Comparison of ENCODE assay signal across 8 cellular contexts in the genomic region with DNA sequence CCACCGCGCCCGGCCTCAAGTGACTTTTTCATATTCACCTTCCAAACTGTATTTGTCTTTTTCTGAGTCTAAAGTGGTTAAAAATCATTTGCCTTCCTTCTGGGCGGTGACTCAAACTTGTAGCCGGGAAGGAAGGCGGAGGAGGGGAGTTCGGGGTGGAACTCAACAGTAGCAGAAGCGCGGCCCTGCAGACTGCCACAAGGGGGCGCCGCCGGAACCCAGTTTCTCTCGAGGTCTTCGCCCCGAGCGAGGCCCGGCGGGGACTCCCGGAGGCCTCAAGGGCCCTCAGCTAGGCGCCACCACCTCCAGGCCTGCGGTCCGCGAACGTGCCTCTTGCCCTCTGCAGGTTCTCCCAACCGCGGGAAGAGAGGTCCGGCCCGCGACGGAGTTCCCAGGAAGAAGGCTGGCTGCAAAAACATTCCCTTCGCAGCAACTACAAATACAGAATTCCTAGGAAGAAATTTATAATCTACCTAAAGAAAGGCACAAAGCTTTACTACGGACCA. TPM values are rescaled to one million over a fixed set of nuclear protein-coding genes. Genes with fewer than 3 reads are reported as not detected.
DNase-seq lines count a peak whose midpoint lies in the region; ATAC-seq and TF ChIP-seq lines count a peak whose summit lies in the region.

No MANE protein-coding gene starts in this region.

- peak overlapping the region; percentile 63 for H3K9ac ChIP-seq in adipocyte (ENCODE audit: low read length)

- H3K4me3 ChIP-seq in adipocyte (ENCODE audit: low read length) = peak overlapping the region; percentile 58
- H3K4me3 ChIP-seq in left ventricle myocardium inferior = peak overlapping the region; percentile 32
- peak overlapping the region; percentile 11 for H3K4me3 ChIP-seq in retinal pigment epithelial cell (ENCODE audit: low read length)

- H3K9me3 ChIP-seq in adipocyte (ENCODE audit: control insufficient read depth, low read length) (no peaks in the 10 kb centered on the region), left ventricle myocardium inferior (replicated peaks) (peaks cover 9% of the 10 kb centered on the region)

- H3K4me1 ChIP-seq in adipocyte (ENCODE audit: control insufficient read depth, insufficient read depth, low read length) = no peaks in the 10 kb centered on the region
- peaks cover 6% of the 10 kb centered on the region for H3K4me1 ChIP-seq in left ventricle myocardium inferior

- DNase-seq in Daoy (ENCODE audit: low read depth) (peak; percentile 88), KG1 (lab: John Stamatoyannopoulos, UW) (peak; percentile 70), T follicular helper cell (ENCODE audit: low read depth) (peak; percentile 71), adipocyte (ENCODE audit: low read depth) (peak; percentile 93), left ventricle myocardium inferior (peak; percentile 85), retinal pigment epithelial cell (ENCODE audit: low read depth) (no peak)

- H3K36me3 ChIP-seq in adipocyte (ENCODE audit: control insufficient read depth, insufficient read depth, low read length, severe bottlenecking) (no peaks in the 10 kb centered on the region), left ventricle myocardium inferior (no peaks in the 10 kb centered on the region)

- H3K27me3 ChIP-seq in adipocyte (replicated peaks; ENCODE audit: control insufficient read depth, insufficient read depth, low read length) (peaks cover 27% of the 10 kb centered on the region), left ventricle myocardium inferior (ENCODE audit: low read depth) (peaks cover 75% of the 10 kb centered on the region)

- TF ChIP-seq CTCF in left ventricle myocardium inferior (IDR thresholded peaks at IDR 0.05; ENCODE audit: borderline replicate concordance) = peak; percentile 92
- peak; percentile 86 for TF ChIP-seq CTCF in retinal pigment epithelial cell (conservative IDR thresholded peaks at IDR 0.05; ENCODE audit: low read depth, low read length)

- ATAC-seq in GM21515 (IDR thresholded peaks at IDR 0.05; ENCODE audit: unreplicated experiment) = peak; percentile 85
- ATAC-seq in HG03135 (IDR thresholded peaks at IDR 0.05; ENCODE audit: unreplicated experiment) = no peak

- intact Hi-C loops in left ventricle myocardium inferior (cut with micrococcal nuclease) = no loop called here

- no peak overlapping the region for H3K27ac ChIP-seq in left ventricle myocardium inferior (replicated peaks)

RNA-seq across cellular contexts. Expression of gene ITM2C, which starts 16.8 kb away (rescaled TPM):
- total RNA-seq in Daoy (2014; rRNA removed; shearing (Covaris generic)) = 41.8 and 41.9 TPM in 2 replicates
- total RNA-seq in left ventricle myocardium inferior = 25.5 TPM
